In genomic region chr3:52176951-52177700, GRCh38 we compare ENCODE assay signal across 1 cellular context.
TF ChIP-seq lines count a peak whose summit lies in the region.

No MANE protein-coding gene starts in this region.

TF ChIP-seq in HepG2, 621 proteins besides CTCF, POLR2A, EP300 and RAD21 (continued from another document):
- TF ChIP-seq PRDM15 (CRISPR knock-in tag; IDR thresholded peaks at IDR 0.05) (no peak), PLRG1 (conservative IDR thresholded peaks at IDR 0.05) (no peak), KAT2B (IDR thresholded peaks at IDR 0.05; ENCODE audit: borderline replicate concordance, low read depth, low read length) (no peak), ZNF576 (CRISPR knock-in tag; IDR thresholded peaks at IDR 0.05) (no peak), ZNF839 (CRISPR knock-in tag; IDR thresholded peaks at IDR 0.05; ENCODE audit: borderline replicate concordance) (no peak), SYNCRIP (IDR thresholded peaks at IDR 0.05; ENCODE audit: insufficient read depth, low read depth, low read length) (no peak), ZBTB40 (IDR thresholded peaks at IDR 0.05) (no peak), ZBTB40 (CRISPR knock-in tag; IDR thresholded peaks at IDR 0.05) (peak; percentile 55), MEIS2 (CRISPR knock-in tag; IDR thresholded peaks at IDR 0.05) (peak; percentile 55; the same call in 1 of the 2 replicates), SCMH1 (CRISPR knock-in tag; IDR thresholded peaks at IDR 0.05; ENCODE audit: borderline replicate concordance) (no peak), ZNF766 (CRISPR knock-in tag; IDR thresholded peaks at IDR 0.05; ENCODE audit: borderline replicate concordance) (no peak), ZNF329 (CRISPR knock-in tag; IDR thresholded peaks at IDR 0.05; ENCODE audit: low read depth) (no peak), ARID3A (IDR thresholded peaks at IDR 0.05; ENCODE audit: low read depth, low read length) (0 out of 2 replicates have a peak, but pooled peaks have one; percentile 32), ZMYM3 (CRISPR knock-in tag; IDR thresholded peaks at IDR 0.05) (peak; percentile 75), SPEN (CRISPR knock-in tag; IDR thresholded peaks at IDR 0.05; ENCODE audit: low read depth) (peak; percentile 50; the same call in 1 of the 2 replicates), ZNF782 (CRISPR knock-in tag; IDR thresholded peaks at IDR 0.05; ENCODE audit: borderline replicate concordance) (peak; percentile 50; the same call in 1 of the 2 replicates), ATF7 (IDR thresholded peaks at IDR 0.05) (no peak), ATF7 (CRISPR knock-in tag; IDR thresholded peaks at IDR 0.05) (peak; percentile 67; the same call in 1 of the 2 replicates), ZNF224 (CRISPR knock-in tag; IDR thresholded peaks at IDR 0.05) (no peak), ZNF768 (CRISPR knock-in tag; IDR thresholded peaks at IDR 0.05) (no peak), ZFP41 (CRISPR knock-in tag; IDR thresholded peaks at IDR 0.05; ENCODE audit: borderline replicate concordance) (no peak), ZNF703 (CRISPR knock-in tag; IDR thresholded peaks at IDR 0.05; ENCODE audit: borderline replicate concordance) (no peak), WIZ (CRISPR knock-in tag; IDR thresholded peaks at IDR 0.05) (peak; percentile 90; the same call in 1 of the 2 replicates), ZFP82 (CRISPR knock-in tag; IDR thresholded peaks at IDR 0.05; ENCODE audit: borderline replicate concordance) (no peak), ZBTB25 (CRISPR knock-in tag; IDR thresholded peaks at IDR 0.05) (peak; percentile 11; the same call in 1 of the 2 replicates), GPBP1L1 (CRISPR knock-in tag; IDR thresholded peaks at IDR 0.05) (no peak)
